14 cellular contexts compared by ENCODE assay signal in the genomic region with DNA sequence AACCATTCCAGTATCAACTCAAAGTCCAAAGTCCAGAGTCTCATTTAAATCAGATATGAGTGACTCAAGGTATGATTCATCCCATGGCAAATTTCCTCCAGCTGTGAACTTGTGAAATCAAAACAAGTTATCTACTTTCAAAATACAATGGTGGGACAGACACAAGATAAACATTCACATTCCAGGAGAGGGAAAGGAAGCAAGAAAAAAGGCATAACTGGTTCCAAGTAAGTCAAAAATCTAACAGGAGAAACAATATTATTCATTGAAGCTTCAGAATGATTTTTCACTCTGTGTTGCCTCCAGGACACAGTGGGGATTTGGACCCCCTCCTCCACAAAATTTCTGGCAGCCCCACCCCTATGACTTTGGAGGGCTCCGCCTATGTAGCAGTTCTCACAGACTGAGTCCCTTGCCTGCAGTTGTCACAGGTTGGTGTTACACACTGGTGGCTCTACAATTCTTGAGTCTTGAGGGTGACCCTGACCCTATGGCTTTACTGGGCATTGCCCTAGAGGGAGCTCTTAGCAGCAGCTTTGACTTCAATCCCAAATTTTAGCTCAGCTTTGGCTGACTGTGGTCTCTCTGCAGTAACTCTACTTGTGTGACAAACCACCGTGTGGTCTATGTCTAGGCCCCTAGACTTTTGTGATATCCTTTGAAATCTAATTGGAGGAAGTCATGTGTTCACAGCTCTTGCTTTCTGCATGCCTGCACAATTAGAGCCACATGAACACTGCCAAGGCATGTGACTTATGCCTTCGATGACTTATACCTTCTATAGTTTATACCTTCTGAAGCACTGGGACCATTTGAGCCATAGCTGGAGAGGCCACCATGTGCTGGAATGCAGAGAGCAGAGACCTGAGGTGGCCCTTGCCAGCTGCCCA.
DNase-seq lines count a peak whose midpoint lies in the region; ATAC-seq and TF ChIP-seq lines count a peak whose summit lies in the region.
"Had no signal": no experiment of that assay in that cellular context is flagged by ENCODE, and none has a peak within 500 bp of the region (broad histone marks: within the 10 kb centered on the region; RNA-seq: fewer than 3 reads in every experiment).

No MANE protein-coding gene starts in this region.

- H3K4me3 ChIP-seq in astrocyte of the spinal cord (ENCODE audit: low read depth, low read length): no peak overlapping the region
- H3K4me3 ChIP-seq in heart right ventricle: no peak overlapping the region
- H3K4me3 ChIP-seq: esophagus muscularis mucosa, GM23248 had no signal

- WGBS in heart right ventricle, 2 donors: 67 to 79% methylated on average over 3 of the region's 3 CpGs

- ATAC-seq in heart right ventricle: peak; percentile 47 to 93 (median 81)
- ATAC-seq in HG03442 (IDR thresholded peaks at IDR 0.05; ENCODE audit: unreplicated experiment): no peak
- ATAC-seq in GM21619 (IDR thresholded peaks at IDR 0.05; ENCODE audit: unreplicated experiment): no peak
- ATAC-seq in HG03521 (IDR thresholded peaks at IDR 0.05; ENCODE audit: unreplicated experiment): no peak

- intact Hi-C loops in heart right ventricle (cut with DNase I): loop anchor here in 1 of 10 donors (5.0 kb wide), 1 partner anchor 198 kb away; no protein-coding TSS in a partner anchor

- no peaks in the 10 kb centered on the region for H3K27me3 ChIP-seq in heart right ventricle
- H3K27me3 ChIP-seq: esophagus muscularis mucosa had no signal

- no peak for TF ChIP-seq CTCF in astrocyte of the spinal cord (IDR thresholded peaks at IDR 0.05; ENCODE audit: low read depth, low read length)
- no peak for TF ChIP-seq CTCF in heart right ventricle (IDR thresholded peaks at IDR 0.05)

- peaks cover 0 to 22% (median 4%) of the 10 kb centered on the region in 11 donors for H3K9me3 ChIP-seq in heart right ventricle
- H3K9me3 ChIP-seq: esophagus muscularis mucosa had no signal

- in situ Hi-C loops in astrocyte of the spinal cord (cut with HindIII; ENCODE audit: low sequenced_read_pairs): no loop called here

- peak overlapping the region in 9 of 10 donors; percentile 33 to 77 (median 62) for H3K27ac ChIP-seq in heart right ventricle
- H3K27ac ChIP-seq: GM23248 had no signal

- peaks cover 0 to 15% (median 9%) of the 10 kb centered on the region in 9 donors for H3K4me1 ChIP-seq in heart right ventricle

- DNase-seq in LHCN-M2 (ENCODE audit: low read depth) (peak; percentile 1), astrocyte of the spinal cord (ENCODE audit: low read depth, low spot score) (peak; percentile 97), heart right ventricle (peak; percentile 15 to 23), smooth muscle cell of the brain vasculature (ENCODE audit: low read depth, low spot score) (peak; percentile 82)
- DNase-seq: activated naive CD4-positive, alpha-beta T cell treated with anti-CD3 and anti-CD28 coated beads, Interleukin-2, amount 10 ng/mL, durations not matched to agents 7 days and 5 days; EL; GM23248; NCI-H1694 treated with DMSO at 0.1 percent for 48 hours; RPMI8226; stimulated activated CD4-positive, alpha-beta T cell treated with anti-CD3 and anti-CD28 coated beads, Interleukin-15, amount 100 ng/mL, for 24 hours had no signal

- no peaks in the 10 kb centered on the region for H3K36me3 ChIP-seq in heart right ventricle
- H3K36me3 ChIP-seq: esophagus muscularis mucosa had no signal

Comparison
In these comparisons a context has a peak if more than half of its experiments do, and no peak if none do; other contexts are left out.
1. DNase-seq: peak in every context shown above with its lines; median percentile 97 in astrocyte of the spinal cord; 82 in smooth muscle cell of the brain vasculature; 19 in heart right ventricle; 1 in LHCN-M2.
2. ATAC-seq: peak in heart right ventricle (8 of 8); none in HG03442 (single experiment), GM21619 (single experiment) and HG03521 (single experiment).